Comparison of ENCODE assay signal across 21 cellular contexts in the genomic region with DNA sequence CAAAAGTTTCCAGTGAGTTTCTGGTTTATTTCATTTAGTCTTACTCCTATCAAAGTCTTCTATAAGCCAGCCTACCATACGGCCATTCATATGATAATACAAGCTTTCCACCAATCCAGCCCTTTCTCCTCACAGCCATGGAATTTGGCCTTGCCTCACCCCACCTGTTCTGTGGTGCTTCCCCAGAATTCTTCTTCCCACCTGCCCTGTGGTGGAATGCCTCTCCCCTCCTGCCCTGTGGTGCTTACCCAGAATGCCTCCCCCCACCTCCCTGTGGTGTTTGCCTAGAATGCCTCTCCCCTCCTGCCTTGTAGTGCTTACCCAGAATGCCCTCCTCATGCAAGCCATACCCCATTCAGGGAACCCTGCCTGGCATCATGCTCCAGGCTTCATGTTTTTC.
A peak's percentile ranks its signal among the peaks of the same experiment; 100 is the strongest.
DNase-seq lines count a peak whose midpoint lies in the region; ATAC-seq and TF ChIP-seq lines count a peak whose summit lies in the region.
"Had no signal": no experiment of that assay in that cellular context is flagged by ENCODE, and none has a peak within 500 bp of the region (broad histone marks: within the 10 kb centered on the region; RNA-seq: fewer than 3 reads in every experiment).

No MANE protein-coding gene starts in this region.

- TF ChIP-seq POLR2A in HCT116 (IDR thresholded peaks at IDR 0.05; ENCODE audit: borderline replicate concordance, extremely low read depth, insufficient read depth, insufficient read length), result no peak

- TF ChIP-seq CTCF in HCT116 (IDR thresholded peaks at IDR 0.05 in 2 of 3, conservative IDR thresholded peaks at IDR 0.05 in 1 of 3; ENCODE audit: borderline replicate concordance in 1 of 3, insufficient read depth in 1 of 3, low read depth in 2 of 3, low read length in 2 of 3), result no peak
- no peak for TF ChIP-seq CTCF in endodermal cell (conservative IDR thresholded peaks at IDR 0.05)

- intact Hi-C loops in HCT116 (cut with micrococcal nuclease), result no loop called here
- intact Hi-C loops in activated naive CD4-positive, alpha-beta T cell treated with anti-CD3 and anti-CD28 coated beads for 36 hours (cut with micrococcal nuclease), result no loop called here

- RAD21 ChIA-PET in HCT116 (lab: Charles Lee; ENCODE audit: low non-redundant PET in 1 of 2, low total read pairs in 2 of 2, uncharacterized antibody in 2 of 2, unreplicated experiment in 2 of 2), result no interaction called here

- BruUV-seq in HCT116 (replicated peaks; lab: Mats Ljungman, UMichigan), result no TSS peak

- H2AK5ac ChIP-seq in trophoblast cell (ENCODE audit: low read length), result peak overlapping the region; percentile 69

- H3K36me3 ChIP-seq in HCT116 (ENCODE audit: control insufficient read depth in 1 of 2, insufficient read depth in 2 of 2, low read length in 2 of 2) (no peaks in the 10 kb centered on the region), endodermal cell (ENCODE audit: control insufficient read depth, insufficient read depth, low read length) (no peaks in the 10 kb centered on the region), trophoblast cell (ENCODE audit: control insufficient read depth in 1 of 2, insufficient read depth in 2 of 2, low read length in 2 of 2) (no peaks in the 10 kb centered on the region)

- no peak for TF ChIP-seq RAD21 in HCT116 (IDR thresholded peaks at IDR 0.05; ENCODE audit: low read depth)

- H3K18ac ChIP-seq in trophoblast cell (ENCODE audit: low read length), result no peak overlapping the region

- H3K23ac ChIP-seq in trophoblast cell (ENCODE audit: low read length), result no peak overlapping the region

- CTCF ChIA-PET in HCT116 (lab: Charles Lee), result no interaction called here
- CTCF ChIA-PET in activated naive CD4-positive, alpha-beta T cell treated with anti-CD3 and anti-CD28 coated beads for 36 hours (lab: Charles Lee), result interaction anchor here (0.7 kb wide), 1 partner anchor 928 kb away, joined by 5 read pairs; no protein-coding TSS in a partner anchor

- H3K9me3 ChIP-seq in HCT116 (ENCODE audit: control insufficient read depth in 1 of 2, insufficient read depth in 1 of 2, low read depth in 1 of 2, low read length in 2 of 2) (no peaks in the 10 kb centered on the region), endodermal cell (ENCODE audit: control insufficient read depth, low read length) (no peaks in the 10 kb centered on the region), trophoblast cell (ENCODE audit: insufficient read depth, low read depth, low read length) (no peaks in the 10 kb centered on the region)

- POLR2A ChIA-PET in HCT116 (lab: Charles Lee), result no interaction called here

- H3K4me3 Mint-ChIP-seq in endodermal cell, result no peak overlapping the region
- no peak overlapping the region for H3K4me3 Mint-ChIP-seq in activated naive CD4-positive, alpha-beta T cell treated with anti-CD3 and anti-CD28 coated beads for 36 hours
- H3K4me3 Mint-ChIP-seq: CD8-positive, alpha-beta memory T cell; HFFc6 had no signal

- no peaks in the 10 kb centered on the region for H3K27me3 Mint-ChIP-seq in endodermal cell (ENCODE audit: insufficient read depth)
- peaks cover 2% of the 10 kb centered on the region for H3K27me3 Mint-ChIP-seq in activated naive CD4-positive, alpha-beta T cell treated with anti-CD3 and anti-CD28 coated beads for 36 hours (ENCODE audit: low read depth)

- no peaks in the 10 kb centered on the region for H3K79me1 ChIP-seq in trophoblast cell (ENCODE audit: low read length)

- no peak overlapping the region for H4K91ac ChIP-seq in trophoblast cell (ENCODE audit: low read depth, low read length)

- H3K27me3 ChIP-seq in HCT116 (ENCODE audit: insufficient read depth, low read length), result no peaks in the 10 kb centered on the region
- no peaks in the 10 kb centered on the region for H3K27me3 ChIP-seq in endodermal cell (ENCODE audit: control insufficient read depth, insufficient read depth, low read length, poor library complexity, severe bottlenecking)
- no peaks in the 10 kb centered on the region for H3K27me3 ChIP-seq in trophoblast cell (ENCODE audit: insufficient read depth, low read length)

- H3K27ac ChIP-seq in HCT116 (ENCODE audit: low read depth, low read length) (no peak overlapping the region), endodermal cell (ENCODE audit: low read depth, low read length) (no peak overlapping the region), trophoblast cell (ENCODE audit: low read depth, low read length) (no peak overlapping the region)
- H3K27ac ChIP-seq: GM23248, KMS-11 had no signal

- H2BK5ac ChIP-seq in trophoblast cell (ENCODE audit: low read depth, low read length, poor library complexity), result no peak overlapping the region

- no peaks in the 10 kb centered on the region for H3K9me2 ChIP-seq in HCT116 (ENCODE audit: insufficient read depth)

- H4K12ac ChIP-seq in trophoblast cell (ENCODE audit: low read depth, low read length), result no peak overlapping the region

- H2BK12ac ChIP-seq in trophoblast cell (ENCODE audit: low read length), result peak overlapping the region; percentile 73

- H3K9me3 Mint-ChIP-seq in endodermal cell, result no peaks in the 10 kb centered on the region
- no peaks in the 10 kb centered on the region for H3K9me3 Mint-ChIP-seq in activated naive CD4-positive, alpha-beta T cell treated with anti-CD3 and anti-CD28 coated beads for 36 hours
- H3K9me3 Mint-ChIP-seq: HFFc6 had no signal

- H3K27ac Mint-ChIP-seq in endodermal cell, result no peak overlapping the region
- H3K27ac Mint-ChIP-seq in activated naive CD4-positive, alpha-beta T cell treated with anti-CD3 and anti-CD28 coated beads for 36 hours, result no peak overlapping the region
- H3K27ac Mint-ChIP-seq: HFFc6 had no signal

- peak; percentile 54 for ATAC-seq in HCT116

- H3K4me3 ChIP-seq in HCT116 (replicated peaks in 1 of 2; ENCODE audit: low read depth in 1 of 2, low read length in 2 of 2) (no peak overlapping the region), endodermal cell (ENCODE audit: low read length) (no peak overlapping the region), trophoblast cell (ENCODE audit: low read depth, low read length) (no peak overlapping the region)
- H3K4me3 ChIP-seq: GM23248 had no signal

- H3K9ac ChIP-seq in HCT116 (ENCODE audit: low read length), result no peak overlapping the region
- H3K9ac ChIP-seq in endodermal cell (ENCODE audit: extremely low read depth, low read length, poor library complexity, severe bottlenecking), result no peak overlapping the region
- no peak overlapping the region for H3K9ac ChIP-seq in trophoblast cell (ENCODE audit: low read length)
- H3K9ac ChIP-seq: GM23248, KMS-11 had no signal

- H3K4me1 ChIP-seq in HCT116 (ENCODE audit: control insufficient read depth in 1 of 2, insufficient read depth in 2 of 2, low read length in 2 of 2) (no peaks in the 10 kb centered on the region), endodermal cell (ENCODE audit: control insufficient read depth, insufficient read depth, low read length) (no peaks in the 10 kb centered on the region), trophoblast cell (ENCODE audit: control insufficient read depth in 1 of 2, insufficient read depth in 2 of 2, low read length in 2 of 2) (peaks cover 0 to 4% of the 10 kb centered on the region in 2 experiments)

- H4K20me1 ChIP-seq in HCT116 (ENCODE audit: insufficient read depth), result no peaks in the 10 kb centered on the region

- H2AFZ ChIP-seq in HCT116 (ENCODE audit: low read depth, low read length, poor library complexity, severe bottlenecking), result no peak overlapping the region
- no peak overlapping the region for H2AFZ ChIP-seq in trophoblast cell (ENCODE audit: insufficient read depth, low read length, poor library complexity)
- H2AFZ ChIP-seq: GM23248 had no signal

- H3K36me3 Mint-ChIP-seq in endodermal cell (ENCODE audit: low read depth), result no peaks in the 10 kb centered on the region
- no peaks in the 10 kb centered on the region for H3K36me3 Mint-ChIP-seq in activated naive CD4-positive, alpha-beta T cell treated with anti-CD3 and anti-CD28 coated beads for 36 hours (ENCODE audit: low read depth)
- H3K36me3 Mint-ChIP-seq: CD8-positive, alpha-beta memory T cell had no signal

- no peak overlapping the region for H4K8ac ChIP-seq in trophoblast cell (ENCODE audit: low read depth, low read length)

- no peak overlapping the region for H3K4ac ChIP-seq in trophoblast cell (ENCODE audit: low read depth, low read length)

- WGBS in endodermal cell (ENCODE audit: insufficient coverage in 1 of 2, insufficient read length in 1 of 2), 2 experiments, result 97% methylated on average over 1 of the region's 1 CpG; no CpG with 5 or more reads in 1 of the 2 experiments
- WGBS in trophoblast cell (ENCODE audit: extremely low coverage, insufficient coverage, insufficient read length), result no CpG with 5 or more reads among the region's 1 CpG

- H2BK120ac ChIP-seq in trophoblast cell (ENCODE audit: insufficient read depth, low read length, poor library complexity), result no peak overlapping the region

- no peak overlapping the region for H3K4me2 ChIP-seq in HCT116 (ENCODE audit: low read length)
- H3K4me2 ChIP-seq in trophoblast cell (ENCODE audit: low read length), result no peak overlapping the region
- H3K4me2 ChIP-seq: KMS-11 had no signal

- DNase-seq in HCT116 (ENCODE audit: low read depth, low spot score), result no peak
- peak; percentile 76 for DNase-seq in endodermal cell
- DNase-seq in iPS-NIHi7 (ENCODE audit: extremely low spot score), result peak; percentile 64
- DNase-seq in trophoblast cell, result no peak
- no peak for DNase-seq in activated effector memory CD4-positive, alpha-beta T cell treated with Interleukin-2 at 50 U/mL for 16 hours
- no peak for DNase-seq in activated naive CD4-positive, alpha-beta T cell treated with anti-CD3 and anti-CD28 coated beads, Interleukin-2, amount 50 U/mL, for 16 hours
- DNase-seq in hippocampal formation (lab: John Stamatoyannopoulos, UW), result no peak
- no peak for DNase-seq in activated naive CD4-positive, alpha-beta T cell treated with anti-CD3 and anti-CD28 coated beads for 36 hours
- DNase-seq: C1 segment of cervical spinal cord; CD8-positive, alpha-beta memory T cell; DMS53; EL; GM23248; HFFc6; NCI-H1417 treated with DMSO at 0.1 percent for 48 hours; NCI-H187 treated with DMSO at 0.1 percent for 48 hours; NCI-H345; NCI-H524 treated with DMSO at 0.1 percent for 48 hours; RPMI8226; SHP77 treated with DMSO at 0.1 percent for 48 hours had no signal

- peaks cover 7% of the 10 kb centered on the region for H3K4me1 Mint-ChIP-seq in endodermal cell
- no peaks in the 10 kb centered on the region for H3K4me1 Mint-ChIP-seq in activated naive CD4-positive, alpha-beta T cell treated with anti-CD3 and anti-CD28 coated beads for 36 hours (ENCODE audit: low read depth)
- H3K4me1 Mint-ChIP-seq: CD8-positive, alpha-beta memory T cell had no signal

- H3K14ac ChIP-seq in trophoblast cell (ENCODE audit: low read length), result no peak overlapping the region

- H3K79me2 ChIP-seq in HCT116 (ENCODE audit: insufficient read depth, low read length) (no peaks in the 10 kb centered on the region), trophoblast cell (ENCODE audit: control insufficient read depth, insufficient read depth, low read length, poor library complexity) (no peaks in the 10 kb centered on the region)

TF ChIP-seq in HCT116, 20 proteins besides CTCF, POLR2A, EP300 and RAD21 (continues in another document):
- no peak for TF ChIP-seq CEBPB (IDR thresholded peaks at IDR 0.05; ENCODE audit: low read depth)
- no peak for TF ChIP-seq YY1 (IDR thresholded peaks at IDR 0.05; ENCODE audit: extremely low read depth, insufficient replicate concordance, low read depth, low read length)
- TF ChIP-seq SRF (IDR thresholded peaks at IDR 0.05; ENCODE audit: low read depth), result no peak
- no peak for TF ChIP-seq EZH2 (IDR thresholded peaks at IDR 0.05)
- no peak for TF ChIP-seq ZNF274 (IDR thresholded peaks at IDR 0.05; ENCODE audit: low read depth, low read length)

Comparison
In these comparisons a context has a peak if more than half of its experiments do, and no peak if none do; other contexts are left out.
1. DNase-seq: peak in endodermal cell (single experiment) and iPS-NIHi7 (single experiment); none in HCT116 (single experiment), trophoblast cell (0 of 2), activated effector memory CD4-positive, alpha-beta T cell treated with Interleukin-2 at 50 U/mL for 16 hours (single experiment), activated naive CD4-positive, alpha-beta T cell treated with anti-CD3 and anti-CD28 coated beads, Interleukin-2, amount 50 U/mL, for 16 hours (single experiment), hippocampal formation (0 of 2) and activated naive CD4-positive, alpha-beta T cell treated with anti-CD3 and anti-CD28 coated beads for 36 hours (single experiment).